Comparison of ENCODE assay signal across 8 cellular contexts in genomic region chr4:128286474-128287158, GRCh38. TPM values are rescaled to one million over a fixed set of nuclear protein-coding genes. Genes with fewer than 3 reads are reported as not detected.
DNase-seq lines count a peak whose midpoint lies in the region; ATAC-seq and TF ChIP-seq lines count a peak whose summit lies in the region.

No MANE protein-coding gene starts in this region.

- H3K4me3 Mint-ChIP-seq in activated T-cell treated with anti-CD3 and anti-CD28 coated beads, Interleukin-2, amount 50 U/mL, for 72 hours = peak overlapping the region; percentile 91 to 99

- H3K36me3 ChIP-seq in H7 (replicated peaks; ENCODE audit: control insufficient read depth, insufficient read depth, low read length) = no peaks in the 10 kb centered on the region; the same call in 1 of the 2 replicates

- H3K27me3 ChIP-seq in H7 (ENCODE audit: control insufficient read depth, insufficient read depth, low read length) = no peaks in the 10 kb centered on the region

- H3K4me1 Mint-ChIP-seq in activated T-cell treated with anti-CD3 and anti-CD28 coated beads, Interleukin-2, amount 50 U/mL, for 72 hours (ENCODE audit: low read depth) = peaks cover 42% of the 10 kb centered on the region

- H3K27ac Mint-ChIP-seq in activated T-cell treated with anti-CD3 and anti-CD28 coated beads, Interleukin-2, amount 50 U/mL, for 72 hours = peak overlapping the region; percentile 96

- no peak for TF ChIP-seq CTCF in retinal pigment epithelial cell (conservative IDR thresholded peaks at IDR 0.05; ENCODE audit: low read depth, low read length)

- no peaks in the 10 kb centered on the region for H3K27me3 Mint-ChIP-seq in activated T-cell treated with anti-CD3 and anti-CD28 coated beads, Interleukin-2, amount 50 U/mL, for 72 hours (ENCODE audit: low read depth)

- H3K4me3 ChIP-seq in H7 (ENCODE audit: insufficient read depth, low read depth, low read length) (peak overlapping the region; percentile 92), retinal pigment epithelial cell (ENCODE audit: low read length) (peak overlapping the region; percentile 74)

- H3K9me3 Mint-ChIP-seq in activated T-cell treated with anti-CD3 and anti-CD28 coated beads, Interleukin-2, amount 50 U/mL, for 72 hours = no peaks in the 10 kb centered on the region

- H3K36me3 Mint-ChIP-seq in activated T-cell treated with anti-CD3 and anti-CD28 coated beads, Interleukin-2, amount 50 U/mL, for 72 hours (ENCODE audit: insufficient read depth in 2 of 2) = peaks cover 3 to 14% of the 10 kb centered on the region in 2 donors

- ATAC-seq in activated T-cell treated with anti-CD3 and anti-CD28 coated beads, Interleukin-2, amount 50 U/mL, for 72 hours (replicated peaks in 1 of 2) = no peak

- DNase-seq in NCI-H1694 (lab: John Stamatoyannopoulos, UW) = peak; percentile 3
- no peak for DNase-seq in NCI-H1694 treated with DMSO at 0.1 percent for 48 hours (lab: John Stamatoyannopoulos, UW)
- peak; percentile 52 for DNase-seq in H7
- peak; percentile 58 for DNase-seq in NCI-H2171 treated with DMSO at 0.1 percent for 48 hours (lab: John Stamatoyannopoulos, UW)
- DNase-seq in activated T-cell treated with anti-CD3 and anti-CD28 coated beads, Interleukin-2, amount 50 U/mL, for 72 hours = peak; percentile 17 to 20
- DNase-seq in glomerular visceral epithelial cell (ENCODE audit: extremely low spot score) = peak; percentile 63
- no peak for DNase-seq in retinal pigment epithelial cell (ENCODE audit: low read depth)
- DNase-seq in cortex of kidney (lab: John Stamatoyannopoulos, UW) = no peak

RNA-seq across cellular contexts. Expression of gene PGRMC2, which starts 1.0 kb away (rescaled TPM):
- total RNA-seq in H7 (2014; rRNA removed; shearing (Covaris generic)) = 9.7 and 17.5 TPM in 2 replicates
- total RNA-seq in activated T-cell treated with anti-CD3 and anti-CD28 coated beads, Interleukin-2, amount 50 U/mL, for 72 hours = 10 to 100 TPM; 37.0 to 41.0 TPM

Comparison
In these comparisons a context has a peak if more than half of its experiments do, and no peak if none do; other contexts are left out.
1. DNase-seq: peak in NCI-H1694 (single experiment), H7 (single experiment), NCI-H2171 treated with DMSO at 0.1 percent for 48 hours (single experiment), activated T-cell treated with anti-CD3 and anti-CD28 coated beads, Interleukin-2, amount 50 U/mL, for 72 hours (2 of 2) and glomerular visceral epithelial cell (single experiment); none in NCI-H1694 treated with DMSO at 0.1 percent for 48 hours (single experiment), retinal pigment epithelial cell (single experiment) and cortex of kidney (single experiment).